20 cellular contexts compared by ENCODE assay signal in the genomic region with DNA sequence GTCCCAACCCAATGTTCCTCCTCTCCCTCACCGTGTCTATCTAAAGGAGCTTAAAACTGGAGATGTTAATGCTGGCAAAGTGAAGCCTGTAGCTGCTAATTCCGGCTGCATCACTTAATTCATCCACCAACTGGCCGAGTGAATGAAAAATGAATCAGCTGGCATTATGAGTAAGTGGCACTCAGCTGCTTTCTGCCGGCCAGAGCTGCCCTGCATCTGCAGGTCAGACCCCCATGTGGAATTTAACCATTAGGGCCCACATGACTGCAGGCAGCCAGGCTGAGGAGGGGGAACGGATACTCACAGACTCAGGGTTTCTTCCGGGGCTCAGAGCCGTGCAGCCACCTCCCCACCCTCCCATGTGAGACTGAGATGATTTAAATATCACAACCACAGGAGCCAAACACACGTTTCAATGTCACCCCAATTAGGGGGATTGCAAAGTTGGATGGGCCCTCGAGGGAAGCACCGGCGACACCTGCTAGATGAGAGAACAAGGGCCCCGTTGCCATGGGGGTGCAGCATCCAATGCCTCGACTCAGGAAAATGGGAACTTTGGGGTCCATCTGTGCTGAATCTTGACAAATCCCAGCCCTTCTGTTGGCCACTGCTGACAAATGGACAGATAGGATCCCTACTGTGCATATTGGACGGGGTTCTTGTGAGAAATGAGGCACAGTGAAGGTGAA.
"Had no signal": no experiment of that assay in that cellular context is flagged by ENCODE, and none has a peak within 500 bp of the region (broad histone marks: within the 10 kb centered on the region; RNA-seq: fewer than 3 reads in every experiment).

No MANE protein-coding gene starts in this region.

- H3K27me3 Mint-ChIP-seq: activated CD4-positive, alpha-beta T cell treated with anti-CD3 and anti-CD28 coated beads, Interleukin-2, amount 10 ng/mL, durations not matched to agents 7 days and 5 days; activated naive CD8-positive, alpha-beta T cell had no signal

- H3K27ac ChIP-seq: neutrophil, skin epidermis, stomach, thoracic aorta had no signal

- H3K36me3 Mint-ChIP-seq: activated naive CD8-positive, alpha-beta T cell; memory B cell; naive thymus-derived CD8-positive, alpha-beta T cell had no signal

- ATAC-seq: activated CD4-positive, CD25-positive, alpha-beta regulatory T cell treated with anti-CD3 and anti-CD28 coated beads, Interleukin-2, amount 50 U/mL, for 24 hours; effector memory CD8-positive, alpha-beta T cell; naive thymus-derived CD8-positive, alpha-beta T cell; SK-N-SH treated with all-trans-retinoic acid at 6 μM for 48 hours; stimulated activated effector memory CD8-positive, alpha-beta T cell treated with anti-CD3 and anti-CD28 coated beads, Interleukin-12 subunit alpha, Interleukin-12 subunit beta, amount 100 ng/mL, for 72 hours had no signal

- H3K27ac Mint-ChIP-seq: activated CD4-positive, alpha-beta T cell treated with anti-CD3 and anti-CD28 coated beads, Interleukin-2, amount 10 ng/mL, durations not matched to agents 7 days and 5 days; activated naive CD8-positive, alpha-beta T cell; activated T-helper 1 cell treated with anti-CD3 and anti-CD28 coated beads, Interleukin-12 subunit alpha, Interleukin-12 subunit beta, Interleukin-2, Interleukin-4 antibody, amounts not matched to agents 30 ng/mL and 10 ng/mL and 1 ng/mL, durations not matched to agents 14 hours and 24 hours and 36 hours; effector memory CD8-positive, alpha-beta T cell; memory B cell; stimulated activated effector memory CD8-positive, alpha-beta T cell treated with anti-CD3 and anti-CD28 coated beads, Interleukin-12 subunit alpha, Interleukin-12 subunit beta, amount 100 ng/mL, for 72 hours had no signal

- H3K4me3 ChIP-seq: mucosa of descending colon, skin epidermis, stomach, thoracic aorta had no signal

- H3K4me1 ChIP-seq: stomach had no signal

- DNase-seq: activated CD4-positive, alpha-beta T cell treated with anti-CD3 and anti-CD28 coated beads, Interleukin-2, amount 10 ng/mL, durations not matched to agents 7 days and 5 days; activated gamma-delta T cell treated with Interleukin-2 at 50 U/mL for 16 hours; activated T-cell treated with anti-CD3 and anti-CD28 coated beads for 4 hours; dermis blood vessel endothelial cell; effector memory CD8-positive, alpha-beta T cell; naive thymus-derived CD8-positive, alpha-beta T cell; stimulated activated CD4-positive, alpha-beta T cell treated with anti-CD3 and anti-CD28 coated beads, Interleukin-4, amount 100 ng/mL, for 24 hours; stomach; T-helper 1 cell; T1000 had no signal

- H3K9me3 Mint-ChIP-seq: activated CD4-positive, alpha-beta T cell treated with anti-CD3 and anti-CD28 coated beads, Interleukin-2, amount 10 ng/mL, durations not matched to agents 7 days and 5 days; activated T-helper 1 cell treated with anti-CD3 and anti-CD28 coated beads, Interleukin-12 subunit alpha, Interleukin-12 subunit beta, Interleukin-2, Interleukin-4 antibody, amounts not matched to agents 30 ng/mL and 10 ng/mL and 1 ng/mL, durations not matched to agents 14 hours and 24 hours and 36 hours; effector memory CD8-positive, alpha-beta T cell; stimulated activated effector memory CD8-positive, alpha-beta T cell treated with anti-CD3 and anti-CD28 coated beads, Interleukin-12 subunit alpha, Interleukin-12 subunit beta, amount 100 ng/mL, for 72 hours had no signal

- H3K4me3 Mint-ChIP-seq: activated CD4-positive, alpha-beta T cell treated with anti-CD3 and anti-CD28 coated beads, Interleukin-2, amount 10 ng/mL, durations not matched to agents 7 days and 5 days; activated naive CD8-positive, alpha-beta T cell; activated T-helper 1 cell treated with anti-CD3 and anti-CD28 coated beads, Interleukin-12 subunit alpha, Interleukin-12 subunit beta, Interleukin-2, Interleukin-4 antibody, amounts not matched to agents 30 ng/mL and 10 ng/mL and 1 ng/mL, durations not matched to agents 14 hours and 24 hours and 36 hours; effector memory CD8-positive, alpha-beta T cell; memory B cell; naive thymus-derived CD8-positive, alpha-beta T cell; stimulated activated effector memory CD8-positive, alpha-beta T cell treated with anti-CD3 and anti-CD28 coated beads, Interleukin-12 subunit alpha, Interleukin-12 subunit beta, amount 100 ng/mL, for 72 hours had no signal

- H3K9me3 ChIP-seq: mucosa of descending colon, neutrophil, stomach, thoracic aorta had no signal

- H3K27me3 ChIP-seq: neutrophil had no signal

- H3K36me3 ChIP-seq: neutrophil, stomach, thoracic aorta had no signal
